In genomic region chr1:222009105-222009730, GRCh38 we compare ENCODE assay signal across 9 cellular contexts.
DNase-seq lines count a peak whose midpoint lies in the region; ATAC-seq, FAIRE-seq and TF ChIP-seq lines count a peak whose summit lies in the region.
"Had no signal": no experiment of that assay in that cellular context is flagged by ENCODE, and none has a peak within 500 bp of the region (broad histone marks: within the 10 kb centered on the region; RNA-seq: fewer than 3 reads in every experiment).

No MANE protein-coding gene starts in this region.

- TF ChIP-seq POLR2A in A549 (IDR thresholded peaks at IDR 0.05; ENCODE audit: low read length) (no peak), GM12891 (IDR thresholded peaks at IDR 0.05; ENCODE audit: low read depth, low read length) (no peak), ovary (IDR thresholded peaks at IDR 0.05) (no peak)

- peak overlapping the region; percentile 33 for H3K4me3 ChIP-seq in A549
- no peak overlapping the region for H3K4me3 ChIP-seq in heart right ventricle
- no peak overlapping the region for H3K4me3 ChIP-seq in ovary
- H3K4me3 ChIP-seq: gastrocnemius medialis had no signal

- H3K27ac ChIP-seq in A549 (peak overlapping the region; percentile 26 to 55; a peak in 4 of 6 replicates), heart right ventricle (no peak overlapping the region), ovary (no peak overlapping the region)
- H3K27ac ChIP-seq: gastrocnemius medialis had no signal

- ATAC-seq in A549 (peak; percentile 90 to 91), HG03558 (IDR thresholded peaks at IDR 0.05; ENCODE audit: extremely low read depth, unreplicated experiment) (peak; percentile 68), heart right ventricle (peak in 3 of 8 donors; percentile 41 to 48 (median 47))

- TF ChIP-seq CTCF in A549 (IDR thresholded peaks at IDR 0.05) (peak; percentile 68), heart right ventricle (IDR thresholded peaks at IDR 0.05) (peak in 7 of 9 donors; percentile 23 to 55 (median 49)), ovary (IDR thresholded peaks at IDR 0.05) (no peak)

- FAIRE-seq in A549 (lab: Jason Lieb, UNC), result no peak
- FAIRE-seq in GM12891 (lab: Jason Lieb, UNC), result peak; percentile 16
- FAIRE-seq in urothelium cell line (lab: Jason Lieb, UNC), result no peak

- CTCF ChIA-PET in A549 (lab: Yijun Ruan, JAX), result interaction anchor here (0.6 to 3.5 kb wide), 33 partner anchors 8 to 1198 kb away, joined by 3 to 34 read pairs (median 3); partner anchors contain the start of gene DUSP10

- no peaks in the 10 kb centered on the region for H3K27me3 ChIP-seq in heart right ventricle
- no peaks in the 10 kb centered on the region for H3K27me3 ChIP-seq in ovary
- H3K27me3 ChIP-seq: gastrocnemius medialis had no signal

- TF ChIP-seq RAD21 in A549 (conservative IDR thresholded peaks at IDR 0.05 in 1 of 2, IDR thresholded peaks at IDR 0.05 in 1 of 2), result peak; percentile 69 to 79

- no peaks in the 10 kb centered on the region for H3K9me3 ChIP-seq in A549
- peaks cover 0 to 6% (median 0%) of the 10 kb centered on the region in 11 donors for H3K9me3 ChIP-seq in heart right ventricle
- no peaks in the 10 kb centered on the region for H3K9me3 ChIP-seq in ovary
- H3K9me3 ChIP-seq: gastrocnemius medialis had no signal

- 9% methylated on average over 2 of the region's 2 CpGs for WGBS in A549 (ENCODE audit: missing lambda C conversion rate)
- 36 to 38% methylated on average over 2 of the region's 2 CpGs for WGBS in heart right ventricle, 2 donors
- WGBS in ovary, 3 donors, result 36 to 42% (median 39%) methylated on average over 2 of the region's 2 CpGs

- TF ChIP-seq EP300 in A549 (IDR thresholded peaks at IDR 0.05) (no peak), ovary (IDR thresholded peaks at IDR 0.05) (no peak)

- H3K4me2 ChIP-seq in A549, result peak overlapping the region; percentile 66

- DNase-seq in A549 (ENCODE audit: low read depth in 1 of 2, low spot score in 1 of 2) (peak; percentile 29 to 30), GM12891 (ENCODE audit: insufficient read length, low spot score) (no peak), heart right ventricle (no peak), urothelium cell line (ENCODE audit: low spot score) (peak; percentile 19), NCI-H1694 (lab: John Stamatoyannopoulos, UW) (no peak), ovary (no peak)
- DNase-seq in activated CD4-positive, alpha-beta T cell treated with anti-CD3 and anti-CD28 coated beads for 48 hours, result peak; percentile 27
- DNase-seq: gastrocnemius medialis had no signal

- intact Hi-C loops in heart right ventricle (cut with DNase I), result loop anchor here in 1 of 10 donors (10.0 kb wide), 1 partner anchor 264 kb away; the partner anchor contains the start of gene DUSP10
- intact Hi-C loops in ovary (cut with DNase I), result no loop called here

- H3K4me1 ChIP-seq in A549 (no peaks in the 10 kb centered on the region), heart right ventricle (peaks cover 0 to 5% (median 0%) of the 10 kb centered on the region in 9 donors), ovary (ENCODE audit: insufficient read depth) (no peaks in the 10 kb centered on the region)

- POLR2A ChIA-PET in A549 (lab: Yijun Ruan, JAX), result interaction anchor here (0.6 to 1.7 kb wide), 3 partner anchors 46 to 412 kb away, joined by 3 to 6 read pairs (median 6); partner anchors contain the start of gene DUSP10

- H3K36me3 ChIP-seq in heart right ventricle (no peaks in the 10 kb centered on the region), ovary (no peaks in the 10 kb centered on the region)
- H3K36me3 ChIP-seq: gastrocnemius medialis had no signal

TF ChIP-seq in A549, 52 proteins besides CTCF, POLR2A, EP300 and RAD21:
- TF ChIP-seq EHMT2 (IDR thresholded peaks at IDR 0.05; ENCODE audit: low read depth), result no peak
- no peak for TF ChIP-seq ZFP36 (IDR thresholded peaks at IDR 0.05; ENCODE audit: borderline replicate concordance, partially characterized antibody)
- TF ChIP-seq TFCP2L1 (CRISPR knock-in tag; IDR thresholded peaks at IDR 0.05), result no peak
- TF ChIP-seq ZSCAN20 (CRISPR knock-in tag; IDR thresholded peaks at IDR 0.05), result no peak
- TF ChIP-seq BCL3 (IDR thresholded peaks at IDR 0.05), result no peak
- TF ChIP-seq SMC3 (IDR thresholded peaks at IDR 0.05), result peak; percentile 89
- no peak for TF ChIP-seq ELK1 (IDR thresholded peaks at IDR 0.05; ENCODE audit: low read depth, low read length)
- no peak for TF ChIP-seq NR3C1 (IDR thresholded peaks at IDR 0.05)
- TF ChIP-seq RNF2 (IDR thresholded peaks at IDR 0.05; ENCODE audit: borderline replicate concordance, low read depth), result no peak

TF ChIP-seq in GM12891, 5 proteins besides CTCF, POLR2A, EP300 and RAD21:
- TF ChIP-seq SPI1 (IDR thresholded peaks at IDR 0.05; ENCODE audit: low read depth, low read length) (no peak), POLR2AphosphoS5 (IDR thresholded peaks at IDR 0.05; ENCODE audit: low read depth, low read length) (no peak), TAF1 (IDR thresholded peaks at IDR 0.05; ENCODE audit: low read depth, low read length) (no peak), PAX5 (IDR thresholded peaks at IDR 0.05; ENCODE audit: insufficient read depth, low read length, severe bottlenecking) (no peak), POU2F2 (IDR thresholded peaks at IDR 0.05; ENCODE audit: low read depth, low read length) (no peak)

Comparison
In these comparisons a context has a peak if more than half of its experiments do, and no peak if none do; other contexts are left out.
1. DNase-seq: peak in A549 (2 of 2), activated CD4-positive, alpha-beta T cell treated with anti-CD3 and anti-CD28 coated beads for 48 hours (single experiment) and urothelium cell line (single experiment); none in GM12891 (single experiment), heart right ventricle (0 of 2), NCI-H1694 (single experiment) and ovary (0 of 5).
2. H3K27ac ChIP-seq: peak in A549 (2 of 2); none in heart right ventricle (0 of 10) and ovary (0 of 2).
3. CTCF ChIP-seq: peak in A549 (single experiment) and heart right ventricle (7 of 9); none in ovary (0 of 3).